Comparison of ENCODE assay signal across 32 cellular contexts in the genomic region with DNA sequence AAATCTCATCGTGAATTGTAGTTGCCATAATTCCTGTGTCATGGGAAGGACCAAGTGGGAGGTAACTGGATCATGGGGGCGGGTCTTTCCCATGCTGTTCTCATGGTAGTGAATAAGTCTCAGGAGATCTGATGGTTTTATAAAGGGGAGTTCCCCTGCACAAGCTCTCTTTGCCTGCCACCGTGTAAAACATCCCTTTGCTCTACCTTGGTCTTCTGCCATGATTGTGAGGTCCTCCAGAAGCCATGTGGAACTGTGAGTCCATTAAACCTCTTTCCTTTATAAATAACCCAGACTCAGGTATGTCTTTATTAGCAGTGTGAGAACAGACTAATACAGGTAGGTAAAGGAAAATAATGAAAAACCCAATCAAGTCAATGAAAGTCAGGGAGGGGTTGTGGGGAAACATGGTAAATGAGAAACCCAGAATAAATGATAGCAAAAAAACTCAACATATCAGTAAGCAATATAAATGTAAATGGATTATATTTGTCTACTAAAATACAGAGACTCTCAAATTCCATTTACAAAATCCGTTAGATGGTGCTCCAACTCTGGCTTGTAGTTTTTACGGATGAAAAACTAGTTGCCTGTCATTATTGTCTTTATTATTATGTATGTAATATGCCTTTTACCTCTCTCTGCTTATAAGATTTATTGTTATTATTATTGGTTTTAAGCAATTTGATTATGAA.
"Had no signal": no experiment of that assay in that cellular context is flagged by ENCODE, and none has a peak within 500 bp of the region (broad histone marks: within the 10 kb centered on the region; RNA-seq: fewer than 3 reads in every experiment).

No MANE protein-coding gene starts in this region.

- H3K27me3 ChIP-seq: ascending aorta, body of pancreas, brain microvascular endothelial cell, breast epithelium, cardiac muscle cell had no signal

- H3K36me3 ChIP-seq: adrenal gland, ascending aorta, brain microvascular endothelial cell, breast epithelium, cardiac muscle cell had no signal

- DNase-seq: activated effector memory CD4-positive, alpha-beta T cell treated with anti-CD3 and anti-CD28 coated beads, Interleukin-2, amount 50 U/mL, for 16 hours; activated effector memory CD4-positive, alpha-beta T cell treated with Interleukin-2 at 50 U/mL for 16 hours; activated gamma-delta T cell; activated gamma-delta T cell treated with Interleukin-2 at 50 U/mL for 16 hours; activated naive CD4-positive, alpha-beta T cell; activated naive CD4-positive, alpha-beta T cell treated with anti-CD3 and anti-CD28 coated beads for 36 hours; activated naive CD4-positive, alpha-beta T cell treated with anti-CD3 and anti-CD28 coated beads, Interleukin-2, amount 10 ng/mL, durations not matched to agents 7 days and 5 days; activated naive CD4-positive, alpha-beta T cell treated with anti-CD3 and anti-CD28 coated beads, Interleukin-2, amount 50 U/mL, for 16 hours; activated naive CD4-positive, alpha-beta T cell treated with Interleukin-2 at 50 U/mL for 16 hours; activated naive CD8-positive, alpha-beta T cell treated with anti-CD3 and anti-CD28 coated beads for 36 hours; activated naive CD8-positive, alpha-beta T cell treated with anti-CD3 and anti-CD28 coated beads, Interleukin-2, amount 10 ng/mL, durations not matched to agents 7 days and 5 days; activated naive CD8-positive, alpha-beta T cell treated with anti-CD3 and anti-CD28 coated beads, Interleukin-2, amount 50 U/mL, for 24 hours; activated T-cell treated with anti-CD3 and anti-CD28 coated beads, Interleukin-2, amount 50 U/mL, for 4 hours; activated T-cell treated with anti-CD3 and anti-CD28 coated beads, Interleukin-2, amount 50 U/mL, for 48 hours; activated T-cell treated with anti-CD3 and anti-CD28 coated beads, Interleukin-2, amount 50 U/mL, for 72 hours; adrenal gland; amniotic stem cell; amygdala; anterior cingulate cortex; aorta; body of pancreas; brain microvascular endothelial cell; caudate nucleus; central memory CD4-positive, alpha-beta T cell; cerebellar nuclear complex had no signal

- H3K4me3 ChIP-seq: adrenal gland, ascending aorta, body of pancreas, breast epithelium, cardiac muscle cell had no signal

- ATAC-seq: activated naive CD4-positive, alpha-beta T cell treated with anti-CD3 and anti-CD28 coated beads, Interleukin-2, amount 50 U/mL, for 72 hours; activated naive CD8-positive, alpha-beta T cell treated with anti-CD3 and anti-CD28 coated beads, Interleukin-2, amount 50 U/mL, for 24 hours; activated T-cell treated with anti-CD3 and anti-CD28 coated beads, Interleukin-2, amount 50 U/mL, for 4 hours; activated T-cell treated with anti-CD3 and anti-CD28 coated beads, Interleukin-2, amount 50 U/mL, for 72 hours; activated T-helper 17 cell treated with anti-CD3 and anti-CD28 coated beads, Interleukin-2, amount 50 U/mL, for 72 hours; body of pancreas had no signal

- FAIRE-seq: astrocyte, bronchial epithelial cell had no signal

- H3K4me1 ChIP-seq: adrenal gland, body of pancreas, breast epithelium had no signal

- H3K27ac ChIP-seq: adrenal gland, ascending aorta, body of pancreas, brain microvascular endothelial cell, breast epithelium, cardiac muscle cell had no signal

- H3K9me3 ChIP-seq: adrenal gland, body of pancreas, breast epithelium had no signal
